Comparison of ENCODE assay signal across 15 cellular contexts in genomic region chr21:44425307-44425894, GRCh38. TPM values are rescaled to one million over a fixed set of nuclear protein-coding genes. Genes with fewer than 3 reads are reported as not detected.
DNase-seq lines count a peak whose midpoint lies in the region; ATAC-seq and TF ChIP-seq lines count a peak whose summit lies in the region.
"Had no signal": no experiment of that assay in that cellular context is flagged by ENCODE, and none has a peak within 500 bp of the region (broad histone marks: within the 10 kb centered on the region; RNA-seq: fewer than 3 reads in every experiment).

No MANE protein-coding gene starts in this region.

- peaks cover 12% of the 10 kb centered on the region for H3K9me3 ChIP-seq in endodermal cell (ENCODE audit: control insufficient read depth, low read length)
- no peaks in the 10 kb centered on the region for H3K9me3 ChIP-seq in gastrocnemius medialis
- H3K9me3 ChIP-seq in smooth muscle cell (replicated peaks; ENCODE audit: low read depth): no peaks in the 10 kb centered on the region

- H3K27ac Mint-ChIP-seq in endodermal cell: no peak overlapping the region
- H3K27ac Mint-ChIP-seq: T-helper 2 cell treated with Interferon-gamma antibody and Interleukin-4, amounts not matched to agents 5 μg/mL and 100 μg/mL, for 36 hours had no signal

- TF ChIP-seq CTCF in endodermal cell (conservative IDR thresholded peaks at IDR 0.05) (no peak), gastrocnemius medialis (IDR thresholded peaks at IDR 0.05 in 4 of 5, conservative IDR thresholded peaks at IDR 0.05 in 1 of 5) (no peak), GM13976 (IDR thresholded peaks at IDR 0.05; ENCODE audit: borderline replicate concordance, control extremely low read depth, extremely low read depth, insufficient read depth, missing control alignments) (no peak), smooth muscle cell (IDR thresholded peaks at IDR 0.05; ENCODE audit: borderline replicate concordance, insufficient read depth, poor library complexity, severe bottlenecking) (no peak)

- in situ Hi-C loops in gastrocnemius medialis (cut with MboI; ENCODE audit: low sequenced_read_pairs in 4 of 4): no loop called here
- in situ Hi-C loops in GM13976 (cut with MboI; ENCODE audit: low sequenced_read_pairs, unreplicated experiment): no loop called here

- no peak for TF ChIP-seq POLR2A in gastrocnemius medialis (IDR thresholded peaks at IDR 0.05)

- no peak overlapping the region for H2AFZ ChIP-seq in smooth muscle cell (ENCODE audit: low read depth)
- H2AFZ ChIP-seq: parathyroid adenoma had no signal

- no peaks in the 10 kb centered on the region for H3K79me2 ChIP-seq in smooth muscle cell (ENCODE audit: low read depth)
- H3K79me2 ChIP-seq: parathyroid adenoma had no signal

- WGBS in endodermal cell (ENCODE audit: insufficient coverage in 1 of 2, insufficient read length in 1 of 2), 2 experiments: 95% methylated on average over 28 to 40 of the region's 40 CpGs
- WGBS in smooth muscle cell (ENCODE audit: low lambda C conversion rate): 91% methylated on average over 39 of the region's 40 CpGs

- peaks cover 14% of the 10 kb centered on the region for H3K9me3 Mint-ChIP-seq in endodermal cell

- intact Hi-C loops in gastrocnemius medialis (cut with DNase I; ENCODE audit: low total_unique reads): no loop called here

- H3K4me3 ChIP-seq in endodermal cell (ENCODE audit: low read length) (no peak overlapping the region), gastrocnemius medialis (peak overlapping the region in 1 of 4 donors; percentile 17), smooth muscle cell (no peak overlapping the region)
- H3K4me3 ChIP-seq: lung had no signal

- no peak for ATAC-seq in gastrocnemius medialis

- H3K9ac ChIP-seq in endodermal cell (ENCODE audit: extremely low read depth, low read length, poor library complexity, severe bottlenecking) (no peak overlapping the region), smooth muscle cell (ENCODE audit: low read depth) (no peak overlapping the region)
- H3K9ac ChIP-seq: parathyroid adenoma had no signal

- no peaks in the 10 kb centered on the region for H3K27me3 Mint-ChIP-seq in endodermal cell (ENCODE audit: insufficient read depth)

- no peaks in the 10 kb centered on the region for H3K36me3 ChIP-seq in endodermal cell (ENCODE audit: control insufficient read depth, insufficient read depth, low read length)
- no peaks in the 10 kb centered on the region for H3K36me3 ChIP-seq in gastrocnemius medialis
- no peaks in the 10 kb centered on the region for H3K36me3 ChIP-seq in smooth muscle cell (ENCODE audit: low read depth)

- H3K27me3 ChIP-seq in endodermal cell (ENCODE audit: control insufficient read depth, insufficient read depth, low read length, poor library complexity, severe bottlenecking) (no peaks in the 10 kb centered on the region), gastrocnemius medialis (peaks cover 0 to 5% (median 2%) of the 10 kb centered on the region in 3 donors), smooth muscle cell (ENCODE audit: low read depth) (no peaks in the 10 kb centered on the region)

- H3K4me1 ChIP-seq in endodermal cell (ENCODE audit: control insufficient read depth, insufficient read depth, low read length) (no peaks in the 10 kb centered on the region), gastrocnemius medialis (no peaks in the 10 kb centered on the region), smooth muscle cell (ENCODE audit: low read depth) (no peaks in the 10 kb centered on the region)
- H3K4me1 ChIP-seq: parathyroid adenoma had no signal

- H3K27ac ChIP-seq in endodermal cell (ENCODE audit: low read depth, low read length): no peak overlapping the region
- no peak overlapping the region for H3K27ac ChIP-seq in gastrocnemius medialis
- H3K27ac ChIP-seq in smooth muscle cell (ENCODE audit: low read depth): no peak overlapping the region
- H3K27ac ChIP-seq: parathyroid adenoma had no signal

- H3K4me2 ChIP-seq in smooth muscle cell: no peak overlapping the region

- H3F3A ChIP-seq in smooth muscle cell (ENCODE audit: low read depth): no peaks in the 10 kb centered on the region

- no peak overlapping the region for H3K4me3 Mint-ChIP-seq in endodermal cell
- H3K4me3 Mint-ChIP-seq: T-helper 2 cell treated with Interferon-gamma antibody and Interleukin-4, amounts not matched to agents 5 μg/mL and 100 μg/mL, for 36 hours had no signal

- no peaks in the 10 kb centered on the region for H4K20me1 ChIP-seq in smooth muscle cell (ENCODE audit: low read depth)

- DNase-seq in NCI-H2171 treated with DMSO at 0.1 percent for 48 hours (lab: John Stamatoyannopoulos, UW) (peak; percentile 8), NCI-H2171 (lab: John Stamatoyannopoulos, UW) (no peak), NCI-H526 treated with DMSO at 0.1 percent for 48 hours (lab: John Stamatoyannopoulos, UW) (peak; percentile 18), endodermal cell (peak; percentile 43), gastrocnemius medialis (peak; percentile 0 to 7), GM13976 (ENCODE audit: low spot score) (no peak), smooth muscle cell (lab: John Stamatoyannopoulos, UW; ENCODE audit: unreplicated experiment) (no peak), SIG-M5 (lab: John Stamatoyannopoulos, UW) (no peak)
- DNase-seq: activated CD8-positive, alpha-beta memory T cell treated with anti-CD3 and anti-CD28 coated beads, Interleukin-2, amount 50 U/mL, for 48 hours; anterior cingulate cortex; DMS79 treated with DMSO at 0.1 percent for 48 hours; stimulated activated CD4-positive, alpha-beta T cell treated with anti-CD3 and anti-CD28 coated beads, Interleukin-4, amount 100 ng/mL, for 1 hour had no signal

- H3K4me1 Mint-ChIP-seq in endodermal cell: peaks cover 3% of the 10 kb centered on the region

- H3K36me3 Mint-ChIP-seq in endodermal cell (ENCODE audit: low read depth): no peaks in the 10 kb centered on the region

RNA-seq across cellular contexts. Expression of gene LRRC3, which starts 29.9 kb away (rescaled TPM):
- total RNA-seq in endodermal cell (10 to 100 TPM; 14.1 to 16.5 TPM), gastrocnemius medialis (under 1 TPM; 0.36 to 0.70 (median 0.55) TPM), smooth muscle cell (3.3 and 4.9 TPM in 2 replicates)
- polyA plus RNA-seq in endodermal cell (2013, experiment 1 of 2): 13.7 TPM
- polyA plus RNA-seq in endodermal cell (2013, experiment 2 of 2): 14.0 TPM
- polyA plus RNA-seq in smooth muscle cell: 5.3 and 5.8 TPM in 2 replicates

Comparison
In these comparisons a context has a peak if more than half of its experiments do, and no peak if none do; other contexts are left out.
1. DNase-seq: peak in NCI-H2171 treated with DMSO at 0.1 percent for 48 hours (single experiment), NCI-H526 treated with DMSO at 0.1 percent for 48 hours (single experiment), endodermal cell (single experiment) and gastrocnemius medialis (2 of 2); none in NCI-H2171 (single experiment), GM13976 (single experiment), smooth muscle cell (single experiment) and SIG-M5 (single experiment).